33 cellular contexts compared by ENCODE assay signal in genomic region chrX:8314881-8315280, GRCh38.
"Had no signal": no experiment of that assay in that cellular context is flagged by ENCODE, and none has a peak within 500 bp of the region (broad histone marks: within the 10 kb centered on the region; RNA-seq: fewer than 3 reads in every experiment).

No MANE protein-coding gene starts in this region.

- ATAC-seq: activated naive CD4-positive, alpha-beta T cell treated with anti-CD3 and anti-CD28 coated beads, Interleukin-2, amount 50 U/mL, for 72 hours; activated naive CD8-positive, alpha-beta T cell treated with anti-CD3 and anti-CD28 coated beads, Interleukin-2, amount 50 U/mL, for 24 hours; activated T-cell treated with anti-CD3 and anti-CD28 coated beads, Interleukin-2, amount 50 U/mL, for 4 hours; activated T-cell treated with anti-CD3 and anti-CD28 coated beads, Interleukin-2, amount 50 U/mL, for 72 hours; activated T-helper 17 cell treated with anti-CD3 and anti-CD28 coated beads, Interleukin-2, amount 50 U/mL, for 72 hours; body of pancreas had no signal

- DNase-seq: activated effector memory CD4-positive, alpha-beta T cell treated with anti-CD3 and anti-CD28 coated beads, Interleukin-2, amount 50 U/mL, for 16 hours; activated effector memory CD4-positive, alpha-beta T cell treated with Interleukin-2 at 50 U/mL for 16 hours; activated gamma-delta T cell; activated gamma-delta T cell treated with Interleukin-2 at 50 U/mL for 16 hours; activated naive CD4-positive, alpha-beta T cell; activated naive CD4-positive, alpha-beta T cell treated with anti-CD3 and anti-CD28 coated beads for 36 hours; activated naive CD4-positive, alpha-beta T cell treated with anti-CD3 and anti-CD28 coated beads, Interleukin-2, amount 10 ng/mL, durations not matched to agents 7 days and 5 days; activated naive CD4-positive, alpha-beta T cell treated with anti-CD3 and anti-CD28 coated beads, Interleukin-2, amount 50 U/mL, for 16 hours; activated naive CD4-positive, alpha-beta T cell treated with Interleukin-2 at 50 U/mL for 16 hours; activated naive CD8-positive, alpha-beta T cell treated with anti-CD3 and anti-CD28 coated beads for 36 hours; activated naive CD8-positive, alpha-beta T cell treated with anti-CD3 and anti-CD28 coated beads, Interleukin-2, amount 10 ng/mL, durations not matched to agents 7 days and 5 days; activated naive CD8-positive, alpha-beta T cell treated with anti-CD3 and anti-CD28 coated beads, Interleukin-2, amount 50 U/mL, for 24 hours; activated T-cell treated with anti-CD3 and anti-CD28 coated beads, Interleukin-2, amount 50 U/mL, for 1 hour; activated T-cell treated with anti-CD3 and anti-CD28 coated beads, Interleukin-2, amount 50 U/mL, for 24 hours; activated T-cell treated with anti-CD3 and anti-CD28 coated beads, Interleukin-2, amount 50 U/mL, for 4 hours; activated T-cell treated with anti-CD3 and anti-CD28 coated beads, Interleukin-2, amount 50 U/mL, for 48 hours; activated T-cell treated with anti-CD3 and anti-CD28 coated beads, Interleukin-2, amount 50 U/mL, for 72 hours; adrenal gland; amniotic stem cell; amygdala; anterior cingulate cortex; aorta; body of pancreas; brain microvascular endothelial cell; caudate nucleus; central memory CD4-positive, alpha-beta T cell; cerebellar nuclear complex had no signal

- H3K4me1 ChIP-seq: adrenal gland, ascending aorta, body of pancreas, breast epithelium had no signal

- FAIRE-seq: bronchial epithelial cell had no signal

- H3K9me3 ChIP-seq: adrenal gland, ascending aorta, body of pancreas, breast epithelium had no signal

- H3K36me3 ChIP-seq: adrenal gland, ascending aorta, brain microvascular endothelial cell, breast epithelium, cardiac muscle cell had no signal

- H3K4me3 ChIP-seq: adrenal gland, ascending aorta, body of pancreas, breast epithelium, cardiac muscle cell had no signal

- H3K27ac ChIP-seq: adrenal gland, ascending aorta, body of pancreas, brain microvascular endothelial cell, breast epithelium, cardiac muscle cell had no signal

- H3K27me3 ChIP-seq: adrenal gland, ascending aorta, body of pancreas, brain microvascular endothelial cell, breast epithelium, cardiac muscle cell had no signal
